Comparison of ENCODE assay signal across 1 cellular context in genomic region chr20:62636446-62636845, GRCh38.
TF ChIP-seq lines count a peak whose summit lies in the region.

No MANE protein-coding gene starts in this region.

TF ChIP-seq in GM12878, 131 proteins besides CTCF, POLR2A, EP300 and RAD21:
- TF ChIP-seq FOXK2 (IDR thresholded peaks at IDR 0.05) (peak; percentile 41; the same call in 1 of the 2 replicates), SP1 (IDR thresholded peaks at IDR 0.05; ENCODE audit: low read depth, low read length) (no peak), BHLHE40 (IDR thresholded peaks at IDR 0.05; ENCODE audit: borderline replicate concordance in 1 of 2, low read depth in 2 of 2, low read length in 1 of 2) (0 out of 4 replicates have a peak, but pooled peaks of 1 of the 2 experiments have one; percentile 10), SMARCA5 (IDR thresholded peaks at IDR 0.05) (no peak), PAX8 (IDR thresholded peaks at IDR 0.05) (no peak)
